Comparison of ENCODE assay signal across 22 cellular contexts in genomic region chr20:22274330-22274729, GRCh38.
"Had no signal": no experiment of that assay in that cellular context is flagged by ENCODE, and none has a peak within 500 bp of the region (broad histone marks: within the 10 kb centered on the region; RNA-seq: fewer than 3 reads in every experiment).

No MANE protein-coding gene starts in this region.

- H3K27ac ChIP-seq: KMS-11, RWPE1 had no signal

- H3K4me2 ChIP-seq: KMS-11, SK-N-SH had no signal

- H3K9me3 ChIP-seq: SK-N-SH had no signal

- DNase-seq: IMR-90, Kasumi-1, MM.1S, NCI-H1092 treated with DMSO at 0.1 percent for 48 hours, NCI-H1436, NCI-H187, NCI-H2029 treated with DMSO at 0.1 percent for 48 hours, NCI-H2171, NCI-H226, NCI-H446, NCI-H510A, NCI-H524 treated with DMSO at 0.1 percent for 48 hours, NCI-H69, NCI-H774, PC-3, SHP77, SK-N-SH, SW 1271, T-cell had no signal

- H3K9ac ChIP-seq: KMS-11, SK-N-SH had no signal

- ATAC-seq: Panc1, PC-3, T-cell had no signal
